Comparison of ENCODE assay signal across 38 cellular contexts in the genomic region with DNA sequence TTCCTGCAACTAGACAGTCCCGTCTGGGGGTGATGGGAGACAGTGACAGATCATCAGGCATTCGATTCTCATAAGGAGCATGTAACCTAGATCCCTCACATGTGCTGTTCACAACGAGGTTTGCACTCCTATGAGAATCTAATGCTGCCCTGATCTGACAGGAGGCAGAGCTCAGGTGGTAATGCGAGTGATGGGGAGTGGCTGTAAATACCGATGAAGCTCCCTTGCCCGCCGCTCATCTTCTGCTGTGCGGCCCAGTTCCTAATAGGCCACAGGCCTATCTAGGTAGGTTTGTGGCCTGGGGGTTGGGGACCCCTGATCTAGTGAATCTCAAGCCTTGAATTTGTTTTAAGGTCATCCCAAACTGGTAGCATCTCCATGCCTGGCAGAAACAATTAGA. TPM values are rescaled to one million over a fixed set of nuclear protein-coding genes. Genes with fewer than 3 reads are reported as not detected.
"Had no signal": no experiment of that assay in that cellular context is flagged by ENCODE, and none has a peak within 500 bp of the region (broad histone marks: within the 10 kb centered on the region; RNA-seq: fewer than 3 reads in every experiment).

No MANE protein-coding gene starts in this region.

- H3K36me3 Mint-ChIP-seq: activated naive CD4-positive, alpha-beta T cell treated with anti-CD3 and anti-CD28 coated beads, Interleukin-2, amount 10 ng/mL, durations not matched to agents 7 days and 5 days; activated naive CD4-positive, alpha-beta T cell treated with anti-CD3 and anti-CD28 coated beads, Interleukin-2, amount 50 U/mL, for 24 hours; activated naive CD8-positive, alpha-beta T cell; activated naive CD8-positive, alpha-beta T cell treated with anti-CD3 and anti-CD28 coated beads for 36 hours; activated naive CD8-positive, alpha-beta T cell treated with anti-CD3 and anti-CD28 coated beads, Interleukin-2, amount 10 ng/mL, durations not matched to agents 7 days and 5 days; brain had no signal

- DNase-seq: activated effector memory CD4-positive, alpha-beta T cell treated with anti-CD3 and anti-CD28 coated beads, Interleukin-2, amount 50 U/mL, for 16 hours; activated effector memory CD4-positive, alpha-beta T cell treated with Interleukin-2 at 50 U/mL for 16 hours; activated gamma-delta T cell; activated gamma-delta T cell treated with Interleukin-2 at 50 U/mL for 16 hours; activated naive CD4-positive, alpha-beta T cell; activated naive CD4-positive, alpha-beta T cell treated with anti-CD3 and anti-CD28 coated beads for 36 hours; activated naive CD4-positive, alpha-beta T cell treated with anti-CD3 and anti-CD28 coated beads, Interleukin-2, amount 10 ng/mL, durations not matched to agents 7 days and 5 days; activated naive CD4-positive, alpha-beta T cell treated with anti-CD3 and anti-CD28 coated beads, Interleukin-2, amount 50 U/mL, for 16 hours; activated naive CD4-positive, alpha-beta T cell treated with Interleukin-2 at 50 U/mL for 16 hours; activated naive CD8-positive, alpha-beta T cell treated with anti-CD3 and anti-CD28 coated beads for 36 hours; activated naive CD8-positive, alpha-beta T cell treated with anti-CD3 and anti-CD28 coated beads, Interleukin-2, amount 10 ng/mL, durations not matched to agents 7 days and 5 days; activated naive CD8-positive, alpha-beta T cell treated with anti-CD3 and anti-CD28 coated beads, Interleukin-2, amount 50 U/mL, for 24 hours; activated T-cell treated with anti-CD3 and anti-CD28 coated beads, Interleukin-2, amount 50 U/mL, for 24 hours; activated T-cell treated with anti-CD3 and anti-CD28 coated beads, Interleukin-2, amount 50 U/mL, for 4 hours; activated T-cell treated with anti-CD3 and anti-CD28 coated beads, Interleukin-2, amount 50 U/mL, for 48 hours; activated T-cell treated with anti-CD3 and anti-CD28 coated beads, Interleukin-2, amount 50 U/mL, for 72 hours; adrenal gland; amniotic stem cell; amygdala; anterior cingulate cortex; aorta; body of pancreas; brain microvascular endothelial cell; caudate nucleus; central memory CD4-positive, alpha-beta T cell; cerebellar nuclear complex had no signal

- H3K9me3 ChIP-seq: adrenal gland, ascending aorta, body of pancreas, breast epithelium had no signal

- H3K4me3 ChIP-seq: adrenal gland, ascending aorta, body of pancreas, breast epithelium, cardiac muscle cell had no signal

- H3K9me3 Mint-ChIP-seq: activated naive CD4-positive, alpha-beta T cell treated with anti-CD3 and anti-CD28 coated beads, Interleukin-2, amount 10 ng/mL, durations not matched to agents 7 days and 5 days; activated naive CD4-positive, alpha-beta T cell treated with anti-CD3 and anti-CD28 coated beads, Interleukin-2, amount 50 U/mL, for 24 hours; central memory CD8-positive, alpha-beta T cell had no signal

- H3K4me1 Mint-ChIP-seq: activated naive CD4-positive, alpha-beta T cell treated with anti-CD3 and anti-CD28 coated beads, Interleukin-2, amount 10 ng/mL, durations not matched to agents 7 days and 5 days; activated naive CD4-positive, alpha-beta T cell treated with anti-CD3 and anti-CD28 coated beads, Interleukin-2, amount 50 U/mL, for 24 hours; brain; central memory CD8-positive, alpha-beta T cell had no signal

- H3K27ac Mint-ChIP-seq: activated naive CD4-positive, alpha-beta T cell treated with anti-CD3 and anti-CD28 coated beads for 36 hours; activated naive CD4-positive, alpha-beta T cell treated with anti-CD3 and anti-CD28 coated beads, Interleukin-2, amount 10 ng/mL, durations not matched to agents 7 days and 5 days; activated naive CD4-positive, alpha-beta T cell treated with anti-CD3 and anti-CD28 coated beads, Interleukin-2, amount 50 U/mL, for 24 hours; activated naive CD4-positive, alpha-beta T cell treated with anti-CD3 and anti-CD28 coated beads, Interleukin-2, amount 50 U/mL, for 72 hours; activated naive CD8-positive, alpha-beta T cell; activated naive CD8-positive, alpha-beta T cell treated with anti-CD3 and anti-CD28 coated beads for 36 hours; activated naive CD8-positive, alpha-beta T cell treated with anti-CD3 and anti-CD28 coated beads, Interleukin-2, amount 10 ng/mL, durations not matched to agents 7 days and 5 days; activated naive CD8-positive, alpha-beta T cell treated with anti-CD3 and anti-CD28 coated beads, Interleukin-2, amount 50 U/mL, for 24 hours; activated T-cell treated with anti-CD3 and anti-CD28 coated beads, Interleukin-2, amount 50 U/mL, for 24 hours; activated T-cell treated with anti-CD3 and anti-CD28 coated beads, Interleukin-2, amount 50 U/mL, for 72 hours; activated T-helper 1 cell treated with anti-CD3 and anti-CD28 coated beads, Interleukin-12 subunit alpha, Interleukin-12 subunit beta, Interleukin-2, Interleukin-4 antibody, amounts not matched to agents 30 ng/mL and 10 ng/mL and 1 ng/mL, durations not matched to agents 14 hours and 24 hours and 36 hours; activated T-helper 2 cell treated with anti-CD3 and anti-CD28 coated beads, Interferon-gamma antibody, Interleukin-2, Interleukin-4, amounts not matched to agents 10 μg/mL and 5 μg/mL and 100 μg/mL, durations not matched to agents 14 hours and 24 hours and 36 hours; brain had no signal

- H3K36me3 ChIP-seq: adrenal gland, ascending aorta, brain microvascular endothelial cell, breast epithelium, cardiac muscle cell had no signal

- H3K27me3 ChIP-seq: adrenal gland, ascending aorta, body of pancreas, brain microvascular endothelial cell, breast epithelium, cardiac muscle cell had no signal

- H3K4me1 ChIP-seq: adrenal gland, ascending aorta, body of pancreas, breast epithelium had no signal

- H3K27ac ChIP-seq: adrenal gland, ascending aorta, body of pancreas, brain microvascular endothelial cell, breast epithelium, cardiac muscle cell had no signal

- H3K4me3 Mint-ChIP-seq: activated naive CD4-positive, alpha-beta T cell treated with anti-CD3 and anti-CD28 coated beads for 36 hours; activated naive CD4-positive, alpha-beta T cell treated with anti-CD3 and anti-CD28 coated beads, Interleukin-2, amount 10 ng/mL, durations not matched to agents 7 days and 5 days; activated naive CD4-positive, alpha-beta T cell treated with anti-CD3 and anti-CD28 coated beads, Interleukin-2, amount 50 U/mL, for 24 hours; activated naive CD8-positive, alpha-beta T cell; activated naive CD8-positive, alpha-beta T cell treated with anti-CD3 and anti-CD28 coated beads for 36 hours; activated naive CD8-positive, alpha-beta T cell treated with anti-CD3 and anti-CD28 coated beads, Interleukin-2, amount 10 ng/mL, durations not matched to agents 7 days and 5 days; activated naive CD8-positive, alpha-beta T cell treated with anti-CD3 and anti-CD28 coated beads, Interleukin-2, amount 50 U/mL, for 24 hours; activated T-cell treated with anti-CD3 and anti-CD28 coated beads, Interleukin-2, amount 50 U/mL, for 24 hours; activated T-cell treated with anti-CD3 and anti-CD28 coated beads, Interleukin-2, amount 50 U/mL, for 4 hours; activated T-cell treated with anti-CD3 and anti-CD28 coated beads, Interleukin-2, amount 50 U/mL, for 72 hours; activated T-helper 1 cell treated with anti-CD3 and anti-CD28 coated beads, Interleukin-12 subunit alpha, Interleukin-12 subunit beta, Interleukin-2, Interleukin-4 antibody, amounts not matched to agents 30 ng/mL and 10 ng/mL and 1 ng/mL, durations not matched to agents 14 hours and 24 hours and 36 hours; activated T-helper 17 cell treated with anti-CD3 and anti-CD28 coated beads, Interleukin-2, amount 50 U/mL, for 72 hours; brain; central memory CD8-positive, alpha-beta T cell had no signal

RNA-seq across cellular contexts. Expression of a gene that starts 27.3 kb away (rescaled TPM):
- total RNA-seq: activated naive CD4-positive, alpha-beta T cell treated with anti-CD3 and anti-CD28 coated beads for 36 hours; bronchial epithelial cell had no signal
